Comparison of ENCODE assay signal across 9 cellular contexts in genomic region chr1:167683641-167684502, GRCh38. TPM values are rescaled to one million over a fixed set of nuclear protein-coding genes. Genes with fewer than 3 reads are reported as not detected.
DNase-seq lines count a peak whose midpoint lies in the region; ATAC-seq and TF ChIP-seq lines count a peak whose summit lies in the region.
"Had no signal": no experiment of that assay in that cellular context is flagged by ENCODE, and none has a peak within 500 bp of the region (broad histone marks: within the 10 kb centered on the region; RNA-seq: fewer than 3 reads in every experiment).

No MANE protein-coding gene starts in this region.

- H3K4me3 ChIP-seq in epithelial cell of esophagus (ENCODE audit: low read length), result no peak overlapping the region
- no peak overlapping the region for H3K4me3 ChIP-seq in naive thymus-derived CD4-positive, alpha-beta T cell (ENCODE audit: low read length)
- H3K4me3 ChIP-seq in spleen, result no peak overlapping the region
- H3K4me3 ChIP-seq: dorsolateral prefrontal cortex had no signal

- no peak for TF ChIP-seq POLR2A in spleen (IDR thresholded peaks at IDR 0.05)

- POLR2A ChIA-PET in RWPE1 (lab: Yijun Ruan, JAX; ENCODE audit: low non-redundant PET), result no interaction called here
- POLR2A ChIA-PET in naive thymus-derived CD4-positive, alpha-beta T cell (lab: Charles Lee), result interaction anchor here (1.2 kb wide), 1 partner anchor 38 kb away, joined by 3 read pairs; no protein-coding TSS in a partner anchor

- H3K27me3 ChIP-seq in naive thymus-derived CD4-positive, alpha-beta T cell (ENCODE audit: control insufficient read depth in 2 of 2, insufficient read depth in 2 of 2, low read length in 2 of 2), result no peaks in the 10 kb centered on the region
- no peaks in the 10 kb centered on the region for H3K27me3 ChIP-seq in spleen (replicated peaks in 1 of 7)
- H3K27me3 ChIP-seq: dorsolateral prefrontal cortex had no signal

- CTCF ChIA-PET in RWPE1 (lab: Yijun Ruan, JAX), result interaction anchor here (1.2 kb wide), 1 partner anchor 83 kb away, joined by 3 read pairs; no protein-coding TSS in a partner anchor
- CTCF ChIA-PET in naive thymus-derived CD4-positive, alpha-beta T cell (lab: Charles Lee), result interaction anchor here (1.0 kb wide), 1 partner anchor 84 kb away, joined by 3 read pairs; no protein-coding TSS in a partner anchor

- intact Hi-C loops in naive thymus-derived CD4-positive, alpha-beta T cell (cut with micrococcal nuclease), result loop anchor here in 1 of 2 donors (10.0 kb wide), 1 partner anchor 419 kb away; no protein-coding TSS in a partner anchor
- intact Hi-C loops in spleen (cut with DNase I; ENCODE audit: low total_unique reads), result no loop called here

- no peak for ATAC-seq in naive thymus-derived CD4-positive, alpha-beta T cell
- ATAC-seq in HG02588 (IDR thresholded peaks at IDR 0.05; ENCODE audit: unreplicated experiment), result no peak

- peaks cover 16 to 95% (median 27%) of the 10 kb centered on the region in 3 experiments for H3K36me3 ChIP-seq in naive thymus-derived CD4-positive, alpha-beta T cell (ENCODE audit: control insufficient read depth in 2 of 3, insufficient read depth in 3 of 3, low read length in 3 of 3)
- H3K36me3 ChIP-seq in spleen, result peaks cover 0 to 100% (median 60%) of the 10 kb centered on the region in 6 donors

- no peaks in the 10 kb centered on the region for H3K9me3 Mint-ChIP-seq in naive thymus-derived CD4-positive, alpha-beta T cell

- DNase-seq in COLO668 (lab: John Stamatoyannopoulos, UW; ENCODE audit: unreplicated experiment) (peak; percentile 11), RWPE1 (ENCODE audit: low spot score) (no peak), epithelial cell of esophagus (ENCODE audit: low read depth) (peak; percentile 22), spleen (no peak), foreskin melanocyte (no peak), NCI-H226 (no peak)
- no peak for DNase-seq in naive thymus-derived CD4-positive, alpha-beta T cell

- H3K27me3 Mint-ChIP-seq in naive thymus-derived CD4-positive, alpha-beta T cell, result no peaks in the 10 kb centered on the region

- H3K4me1 ChIP-seq in naive thymus-derived CD4-positive, alpha-beta T cell (ENCODE audit: control insufficient read depth in 2 of 2, insufficient read depth in 2 of 2, low read length in 2 of 2), result peaks cover 0 to 5% of the 10 kb centered on the region in 2 donors
- peaks cover 12 to 97% (median 44%) of the 10 kb centered on the region in 6 donors for H3K4me1 ChIP-seq in spleen

- H3K36me3 Mint-ChIP-seq in naive thymus-derived CD4-positive, alpha-beta T cell, result peaks cover 14 to 44% (median 23%) of the 10 kb centered on the region in 5 donors

- H3K4me3 Mint-ChIP-seq in naive thymus-derived CD4-positive, alpha-beta T cell, result no peak overlapping the region

- H3K9me3 ChIP-seq in naive thymus-derived CD4-positive, alpha-beta T cell (ENCODE audit: control insufficient read depth in 2 of 3, low read length in 3 of 3), result no peaks in the 10 kb centered on the region
- H3K9me3 ChIP-seq in spleen, result no peaks in the 10 kb centered on the region

- H3K4me1 Mint-ChIP-seq in naive thymus-derived CD4-positive, alpha-beta T cell, result peaks cover 11 to 30% (median 22%) of the 10 kb centered on the region in 7 donors

- 70 to 83% (median 78%) methylated on average over 15 of the region's 15 CpGs for WGBS in spleen, 5 donors

- TF ChIP-seq CTCF in RWPE1 (conservative IDR thresholded peaks at IDR 0.05; ENCODE audit: low read depth) (no peak), epithelial cell of esophagus (IDR thresholded peaks at IDR 0.05; ENCODE audit: insufficient read depth, low read depth, low read length, missing control alignments) (no peak), spleen (IDR thresholded peaks at IDR 0.05 in 8 of 11, conservative IDR thresholded peaks at IDR 0.05 in 3 of 11) (no peak)

- peak overlapping the region in 8 of 9 donors; percentile 4 to 80 (median 64) for H3K27ac Mint-ChIP-seq in naive thymus-derived CD4-positive, alpha-beta T cell

- 0 out of 2 replicates have a peak overlapping the region, but pooled peaks have one; percentile 14 for H3K27ac ChIP-seq in RWPE1
- peak overlapping the region; percentile 23 for H3K27ac ChIP-seq in naive thymus-derived CD4-positive, alpha-beta T cell (ENCODE audit: low read depth, low read length)
- H3K27ac ChIP-seq in spleen, result peak overlapping the region in 3 of 8 donors; percentile 9 to 55 (median 28)

RNA-seq across cellular contexts. Expression of gene MPZL1, which starts 37.9 kb away (rescaled TPM):
- total RNA-seq in naive thymus-derived CD4-positive, alpha-beta T cell, result 10 to 100 TPM in 2 of 5 experiments, 1 to 10 TPM in 3; 4.8 to 25.3 (median 8.6) TPM
- 10 to 100 TPM; 12.2 to 19.0 TPM for polyA plus RNA-seq in naive thymus-derived CD4-positive, alpha-beta T cell
- total RNA-seq in spleen, result 10 to 100 TPM; 43.0 to 65.8 (median 59.8) TPM
- 10 to 100 TPM; 12.0 to 20.4 (median 17.5) TPM for polyA plus RNA-seq in spleen

RNA-seq across cellular contexts. Expression of gene RCSD1, which starts 53.8 kb away (rescaled TPM):
- 100 to 1,000 TPM in 4 of 5 experiments, 10 to 100 TPM in 1; 75.0 to 153 (median 140) TPM for total RNA-seq in naive thymus-derived CD4-positive, alpha-beta T cell
- polyA plus RNA-seq in naive thymus-derived CD4-positive, alpha-beta T cell, result 100 to 1,000 TPM in 1 of 2 donors, 10 to 100 TPM in 1; 94.7 to 135 TPM
- total RNA-seq in spleen, result 100 to 1,000 TPM in 5 of 7 donors, 10 to 100 TPM in 2; 91.9 to 144 (median 124) TPM
- polyA plus RNA-seq in spleen, result 100 to 1,000 TPM in 1 of 3 donors, 10 to 100 TPM in 2; 58.9 to 103 (median 87.2) TPM

Comparison
In these comparisons a context has a peak if more than half of its experiments do, and no peak if none do; other contexts are left out.
1. DNase-seq: peak in COLO668 (single experiment) and epithelial cell of esophagus (single experiment); none in RWPE1 (single experiment), naive thymus-derived CD4-positive, alpha-beta T cell (0 of 9), spleen (single experiment), foreskin melanocyte (single experiment) and NCI-H226 (single experiment).